1 cellular context compared by ENCODE assay signal in the genomic region with DNA sequence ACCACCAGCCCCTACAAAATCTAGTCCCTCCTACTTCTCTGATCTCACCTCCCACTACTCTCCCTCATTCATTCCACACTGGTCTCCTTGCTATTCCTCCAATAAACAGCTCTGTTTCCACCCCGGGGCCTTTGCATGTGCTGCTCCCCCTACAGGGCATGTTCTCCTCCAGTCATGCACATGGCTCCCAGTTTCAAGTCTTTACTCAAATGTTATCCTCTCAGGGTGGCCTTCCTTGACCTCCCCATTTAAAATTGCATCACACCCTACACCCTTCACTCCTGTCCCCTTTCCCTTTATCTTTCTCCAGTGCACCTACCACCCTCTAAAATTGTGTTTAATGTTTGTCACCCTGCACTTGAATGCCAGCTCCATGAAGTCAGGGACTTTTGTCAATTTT.
A peak's percentile ranks its signal among the peaks of the same experiment; 100 is the strongest.
TF ChIP-seq lines count a peak whose summit lies in the region.

No MANE protein-coding gene starts in this region.

TF ChIP-seq in K562, 482 proteins besides CTCF, POLR2A, EP300 and RAD21 (continued from another document and continues in another):
- TF ChIP-seq, protein P1, sequence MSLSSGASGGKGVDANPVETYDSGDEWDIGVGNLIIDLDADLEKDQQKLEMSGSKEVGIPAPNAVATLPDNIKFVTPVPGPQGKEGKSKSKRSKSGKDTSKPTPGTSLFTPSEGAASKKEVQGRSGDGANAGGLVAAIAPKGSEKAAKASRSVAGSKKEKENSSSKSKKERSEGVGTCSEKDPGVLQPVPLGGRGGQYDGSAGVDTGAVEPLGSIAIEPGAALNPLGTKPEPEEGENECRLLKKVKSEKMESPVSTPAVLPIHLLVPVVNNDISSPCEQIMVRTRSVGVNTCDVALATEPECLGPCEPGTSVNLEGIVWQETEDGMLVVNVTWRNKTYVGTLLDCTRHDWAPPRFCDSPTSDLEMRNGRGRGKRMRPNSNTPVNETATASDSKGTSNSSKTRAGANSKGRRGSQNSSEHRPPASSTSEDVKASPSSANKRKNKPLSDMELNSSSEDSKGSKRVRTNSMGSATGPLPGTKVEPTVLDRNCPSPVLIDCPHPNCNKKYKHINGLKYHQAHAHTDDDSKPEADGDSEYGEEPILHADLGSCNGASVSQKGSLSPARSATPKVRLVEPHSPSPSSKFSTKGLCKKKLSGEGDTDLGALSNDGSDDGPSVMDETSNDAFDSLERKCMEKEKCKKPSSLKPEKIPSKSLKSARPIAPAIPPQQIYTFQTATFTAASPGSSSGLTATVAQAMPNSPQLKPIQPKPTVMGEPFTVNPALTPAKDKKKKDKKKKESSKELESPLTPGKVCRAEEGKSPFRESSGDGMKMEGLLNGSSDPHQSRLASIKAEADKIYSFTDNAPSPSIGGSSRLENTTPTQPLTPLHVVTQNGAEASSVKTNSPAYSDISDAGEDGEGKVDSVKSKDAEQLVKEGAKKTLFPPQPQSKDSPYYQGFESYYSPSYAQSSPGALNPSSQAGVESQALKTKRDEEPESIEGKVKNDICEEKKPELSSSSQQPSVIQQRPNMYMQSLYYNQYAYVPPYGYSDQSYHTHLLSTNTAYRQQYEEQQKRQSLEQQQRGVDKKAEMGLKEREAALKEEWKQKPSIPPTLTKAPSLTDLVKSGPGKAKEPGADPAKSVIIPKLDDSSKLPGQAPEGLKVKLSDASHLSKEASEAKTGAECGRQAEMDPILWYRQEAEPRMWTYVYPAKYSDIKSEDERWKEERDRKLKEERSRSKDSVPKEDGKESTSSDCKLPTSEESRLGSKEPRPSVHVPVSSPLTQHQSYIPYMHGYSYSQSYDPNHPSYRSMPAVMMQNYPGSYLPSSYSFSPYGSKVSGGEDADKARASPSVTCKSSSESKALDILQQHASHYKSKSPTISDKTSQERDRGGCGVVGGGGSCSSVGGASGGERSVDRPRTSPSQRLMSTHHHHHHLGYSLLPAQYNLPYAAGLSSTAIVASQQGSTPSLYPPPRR (CRISPR knock-in tag; IDR thresholded peaks at IDR 0.05; ENCODE audit: borderline replicate concordance): no peak
- TF ChIP-seq BCOR (IDR thresholded peaks at IDR 0.05): peak; percentile 99
- TF ChIP-seq ETS1 (conservative IDR thresholded peaks at IDR 0.05; ENCODE audit: control insufficient read depth, low read depth, low read length): no peak
- no peak for TF ChIP-seq ZBTB33 (CRISPR knock-in tag; IDR thresholded peaks at IDR 0.05)
- TF ChIP-seq ZNF696 (CRISPR knock-in tag; conservative IDR thresholded peaks at IDR 0.05): no peak
- no peak for TF ChIP-seq RUNX1 (IDR thresholded peaks at IDR 0.05; ENCODE audit: low read depth)
- TF ChIP-seq, protein P2, sequence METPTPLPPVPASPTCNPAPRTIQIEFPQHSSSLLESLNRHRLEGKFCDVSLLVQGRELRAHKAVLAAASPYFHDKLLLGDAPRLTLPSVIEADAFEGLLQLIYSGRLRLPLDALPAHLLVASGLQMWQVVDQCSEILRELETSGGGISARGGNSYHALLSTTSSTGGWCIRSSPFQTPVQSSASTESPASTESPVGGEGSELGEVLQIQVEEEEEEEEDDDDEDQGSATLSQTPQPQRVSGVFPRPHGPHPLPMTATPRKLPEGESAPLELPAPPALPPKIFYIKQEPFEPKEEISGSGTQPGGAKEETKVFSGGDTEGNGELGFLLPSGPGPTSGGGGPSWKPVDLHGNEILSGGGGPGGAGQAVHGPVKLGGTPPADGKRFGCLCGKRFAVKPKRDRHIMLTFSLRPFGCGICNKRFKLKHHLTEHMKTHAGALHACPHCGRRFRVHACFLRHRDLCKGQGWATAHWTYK (CRISPR knock-in tag; IDR thresholded peaks at IDR 0.05): no peak
- no peak for TF ChIP-seq ZFPM2 (CRISPR knock-in tag; IDR thresholded peaks at IDR 0.05)
- no peak for TF ChIP-seq FUS (optimal IDR thresholded peaks at IDR 0.05; ENCODE audit: low read depth, low read length)
- TF ChIP-seq, protein P3, sequence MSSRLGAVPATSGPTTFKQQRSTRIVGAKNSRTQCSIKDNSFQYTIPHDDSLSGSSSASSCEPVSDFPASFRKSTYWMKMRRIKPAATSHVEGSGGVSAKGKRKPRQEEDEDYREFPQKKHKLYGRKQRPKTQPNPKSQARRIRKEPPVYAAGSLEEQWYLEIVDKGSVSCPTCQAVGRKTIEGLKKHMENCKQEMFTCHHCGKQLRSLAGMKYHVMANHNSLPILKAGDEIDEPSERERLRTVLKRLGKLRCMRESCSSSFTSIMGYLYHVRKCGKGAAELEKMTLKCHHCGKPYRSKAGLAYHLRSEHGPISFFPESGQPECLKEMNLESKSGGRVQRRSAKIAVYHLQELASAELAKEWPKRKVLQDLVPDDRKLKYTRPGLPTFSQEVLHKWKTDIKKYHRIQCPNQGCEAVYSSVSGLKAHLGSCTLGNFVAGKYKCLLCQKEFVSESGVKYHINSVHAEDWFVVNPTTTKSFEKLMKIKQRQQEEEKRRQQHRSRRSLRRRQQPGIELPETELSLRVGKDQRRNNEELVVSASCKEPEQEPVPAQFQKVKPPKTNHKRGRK (tag; IDR thresholded peaks at IDR 0.05): no peak
- no peak for TF ChIP-seq COPS2 (conservative IDR thresholded peaks at IDR 0.05)
- TF ChIP-seq, protein P4, sequence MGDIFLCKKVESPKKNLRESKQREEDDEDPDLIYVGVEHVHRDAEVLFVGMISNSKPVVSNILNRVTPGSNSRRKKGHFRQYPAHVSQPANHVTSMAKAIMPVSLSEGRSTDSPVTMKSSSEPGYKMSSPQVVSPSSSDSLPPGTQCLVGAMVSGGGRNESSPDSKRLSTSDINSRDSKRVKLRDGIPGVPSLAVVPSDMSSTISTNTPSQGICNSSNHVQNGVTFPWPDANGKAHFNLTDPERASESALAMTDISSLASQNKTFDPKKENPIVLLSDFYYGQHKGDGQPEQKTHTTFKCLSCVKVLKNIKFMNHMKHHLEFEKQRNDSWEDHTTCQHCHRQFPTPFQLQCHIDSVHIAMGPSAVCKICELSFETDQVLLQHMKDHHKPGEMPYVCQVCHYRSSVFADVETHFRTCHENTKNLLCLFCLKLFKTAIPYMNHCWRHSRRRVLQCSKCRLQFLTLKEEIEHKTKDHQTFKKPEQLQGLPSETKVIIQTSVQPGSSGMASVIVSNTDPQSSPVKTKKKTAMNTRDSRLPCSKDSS (IDR thresholded peaks at IDR 0.05; ENCODE audit: low read depth, partially characterized antibody): no peak
- TF ChIP-seq, protein P5, sequence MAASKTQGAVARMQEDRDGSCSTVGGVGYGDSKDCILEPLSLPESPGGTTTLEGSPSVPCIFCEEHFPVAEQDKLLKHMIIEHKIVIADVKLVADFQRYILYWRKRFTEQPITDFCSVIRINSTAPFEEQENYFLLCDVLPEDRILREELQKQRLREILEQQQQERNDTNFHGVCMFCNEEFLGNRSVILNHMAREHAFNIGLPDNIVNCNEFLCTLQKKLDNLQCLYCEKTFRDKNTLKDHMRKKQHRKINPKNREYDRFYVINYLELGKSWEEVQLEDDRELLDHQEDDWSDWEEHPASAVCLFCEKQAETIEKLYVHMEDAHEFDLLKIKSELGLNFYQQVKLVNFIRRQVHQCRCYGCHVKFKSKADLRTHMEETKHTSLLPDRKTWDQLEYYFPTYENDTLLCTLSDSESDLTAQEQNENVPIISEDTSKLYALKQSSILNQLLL (CRISPR knock-in tag; IDR thresholded peaks at IDR 0.05; ENCODE audit: borderline replicate concordance): no peak
- TF ChIP-seq BCL6 (CRISPR knock-in tag; IDR thresholded peaks at IDR 0.05): no peak
- no peak for TF ChIP-seq ATF1 (CRISPR knock-in tag; IDR thresholded peaks at IDR 0.05)
- no peak for TF ChIP-seq ATF1 (tag; IDR thresholded peaks at IDR 0.05)
- TF ChIP-seq, protein P6, sequence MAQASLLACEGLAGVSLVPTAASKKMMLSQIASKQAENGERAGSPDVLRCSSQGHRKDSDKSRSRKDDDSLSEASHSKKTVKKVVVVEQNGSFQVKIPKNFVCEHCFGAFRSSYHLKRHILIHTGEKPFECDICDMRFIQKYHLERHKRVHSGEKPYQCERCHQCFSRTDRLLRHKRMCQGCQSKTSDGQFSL (CRISPR knock-in tag; IDR thresholded peaks at IDR 0.05): no peak; the same call in 1 of the 2 replicates
- TF ChIP-seq, protein P6 (tag; IDR thresholded peaks at IDR 0.05): no peak
- TF ChIP-seq RBBP5 (IDR thresholded peaks at IDR 0.05; ENCODE audit: borderline replicate concordance, insufficient read depth, low read length, poor library complexity, severe bottlenecking): no peak
- TF ChIP-seq, protein P7, sequence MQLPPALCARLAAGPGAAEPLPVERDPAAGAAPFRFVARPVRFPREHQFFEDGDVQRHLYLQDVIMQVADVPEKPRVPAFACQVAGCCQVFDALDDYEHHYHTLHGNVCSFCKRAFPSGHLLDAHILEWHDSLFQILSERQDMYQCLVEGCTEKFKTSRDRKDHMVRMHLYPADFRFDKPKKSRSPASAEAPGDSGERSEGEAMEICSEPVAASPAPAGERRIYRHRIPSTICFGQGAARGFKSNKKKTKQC (CRISPR knock-in tag; IDR thresholded peaks at IDR 0.05): no peak
- 0 out of 2 replicates have a peak, but pooled peaks have one; percentile 37 for TF ChIP-seq MEF2D (tag; conservative IDR thresholded peaks at IDR 0.05; ENCODE audit: low read depth)
- no peak for TF ChIP-seq SP1 (CRISPR knock-in tag; IDR thresholded peaks at IDR 0.05)
- TF ChIP-seq ZNF318 (IDR thresholded peaks at IDR 0.05; ENCODE audit: borderline replicate concordance in 1 of 2, low read depth in 1 of 2): peak in 1 of 2 experiments; percentile 36; a peak in 1 of 4 replicates
- TF ChIP-seq MTA2 (IDR thresholded peaks at IDR 0.05; ENCODE audit: low read depth): peak; percentile 11; the same call in 1 of the 2 replicates
